In genomic region chr9:91423785-91424402, GRCh38 we compare ENCODE assay signal across 8 cellular contexts. TPM values are rescaled to one million over a fixed set of nuclear protein-coding genes. Genes with fewer than 3 reads are reported as not detected.
A peak's percentile ranks its signal among the peaks of the same experiment; 100 is the strongest.
DNase-seq lines count a peak whose midpoint lies in the region; ATAC-seq and TF ChIP-seq lines count a peak whose summit lies in the region.

NFIL3 (minus strand) TSS chr9:91423832; CDS start chr9:91410734, 13,098 bp downstream.

- WGBS in right lobe of liver (ENCODE audit: insufficient coverage, low coverage, low lambda C conversion rate, missing lambda C conversion rate): 0% methylated on average over 6 of the region's 92 CpGs

- ATAC-seq in GM18909 (IDR thresholded peaks at IDR 0.05; ENCODE audit: poor library complexity, unreplicated experiment) (peak; percentile 82), HG03175 (IDR thresholded peaks at IDR 0.05; ENCODE audit: unreplicated experiment) (peak; percentile 83), right lobe of liver (peak; percentile 55 to 83 (median 74))

- H3K27ac ChIP-seq in AG04450 (ENCODE audit: low read depth, low read length) (peak within 1 kb of the TSS; percentile 91), dorsolateral prefrontal cortex (peak within 1 kb of the TSS in 58 of 59 donors; percentile 74 to 98 (median 91)), right lobe of liver (peak within 1 kb of the TSS; percentile 99 to 100 (median 100))

- H3K4me3 ChIP-seq in AG04450 (ENCODE audit: low read depth, low read length): peak within 1 kb of the TSS; percentile 94
- H3K4me3 ChIP-seq in dorsolateral prefrontal cortex: peak within 1 kb of the TSS; percentile 52 to 95 (median 83)
- H3K4me3 ChIP-seq in right lobe of liver: peak within 1 kb of the TSS; percentile 67 to 75 (median 73)

- TF ChIP-seq POLR2A in right lobe of liver (IDR thresholded peaks at IDR 0.05): peak; percentile 95

- TF ChIP-seq CTCF in AG04450 (IDR thresholded peaks at IDR 0.05; ENCODE audit: low read depth, low read length) (no peak), dorsolateral prefrontal cortex (IDR thresholded peaks at IDR 0.05 in 54 of 56, conservative IDR thresholded peaks at IDR 0.05 in 2 of 56; ENCODE audit: low read depth in 1 of 56, partially characterized antibody in 56 of 56) (peak in 1 of 56 donors; percentile 4), right lobe of liver (IDR thresholded peaks at IDR 0.05) (no peak)

- peaks cover 0 to 16% (median 3%) of the 10 kb centered on the region in 4 donors for H3K4me1 ChIP-seq in right lobe of liver

- intact Hi-C loops in dorsolateral prefrontal cortex (cut with DNase I): loop anchor here (2.0 to 10.0 kb wide), 5 partner anchors 63 to 387 kb away; partner anchors contain the start of gene AUH (in 2 of the 2)
- intact Hi-C loops in right lobe of liver (cut with DNase I): loop anchor here in 1 of 2 donors (10.0 kb wide), 1 partner anchor 229 kb away; no protein-coding TSS in a partner anchor

- DNase-seq in AG04450 (ENCODE audit: low read depth, low spot score): no peak
- peak; percentile 33 to 80 for DNase-seq in NCI-H526 (lab: John Stamatoyannopoulos, UW)
- DNase-seq in activated CD4-positive, alpha-beta T cell treated with anti-CD3 and anti-CD28 coated beads, Interleukin-2, amount 50 U/mL, for 48 hours: peak; percentile 66 to 71
- DNase-seq in dorsolateral prefrontal cortex: peak; percentile 66 to 85 (median 79)
- DNase-seq in right lobe of liver: peak; percentile 91 to 92 (median 92)
- DNase-seq in stimulated activated CD4-positive, alpha-beta T cell treated with anti-CD3 and anti-CD28 coated beads, Interleukin-4, amount 100 ng/mL, for 24 hours: peak; percentile 64

- CTCF ChIA-PET in AG04450 (lab: Charles Lee): interaction anchor here (0.6 to 3.3 kb wide), 6 partner anchors 10 to 509 kb away, joined by 3 to 27 read pairs (median 4); no protein-coding TSS in a partner anchor

- no peaks in the 10 kb centered on the region; the same call in 1 of the 2 replicates for H3K9me3 ChIP-seq in AG04450 (ENCODE audit: control insufficient read depth, insufficient read depth, low read length)
- no peaks in the 10 kb centered on the region for H3K9me3 ChIP-seq in right lobe of liver

- H3K27me3 ChIP-seq in AG04450 (ENCODE audit: control insufficient read depth, insufficient read depth, low read length) (no peaks in the 10 kb centered on the region), dorsolateral prefrontal cortex (no peaks in the 10 kb centered on the region), right lobe of liver (no peaks in the 10 kb centered on the region)

- H3K36me3 ChIP-seq in right lobe of liver: no peaks in the 10 kb centered on the region

- POLR2A ChIA-PET in AG04450 (lab: Yijun Ruan, JAX): interaction anchor here (0.5 to 2.1 kb wide), 11 partner anchors 9 to 386 kb away, joined by 3 to 7 read pairs (median 3); no protein-coding TSS in a partner anchor

RNA-seq across cellular contexts. Expression of gene NFIL3, which starts in this region (rescaled TPM):
- polyA plus RNA-seq in AG04450 (2011; rRNA removed): 30.2 and 30.3 TPM in 2 replicates
- 23.6 and 32.1 TPM in 2 replicates for polyA minus RNA-seq in AG04450 (2011; rRNA and poly(A)+ RNA removed)
- total RNA-seq in dorsolateral prefrontal cortex: 10 to 100 TPM in 116 of 120 experiments, 1 to 10 TPM in 4; 8.2 to 67.2 (median 16.6) TPM
- 10 to 100 TPM; 16.0 to 55.4 (median 25.6) TPM for total RNA-seq in right lobe of liver
